In genomic region chr10:110011679-110012078, GRCh38 we compare ENCODE assay signal across 21 cellular contexts. TPM values are rescaled to one million over a fixed set of nuclear protein-coding genes. Genes with fewer than 3 reads are reported as not detected.
A peak's percentile ranks its signal among the peaks of the same experiment; 100 is the strongest.
DNase-seq lines count a peak whose midpoint lies in the region; TF ChIP-seq lines count a peak whose summit lies in the region.
"Had no signal": no experiment of that assay in that cellular context is flagged by ENCODE, and none has a peak within 500 bp of the region (broad histone marks: within the 10 kb centered on the region; RNA-seq: fewer than 3 reads in every experiment).

No MANE protein-coding gene starts in this region.

- peak overlapping the region in 4 of 7 donors; percentile 75 to 93 (median 87) for H3K27ac Mint-ChIP-seq in CD4-positive, alpha-beta memory T cell
- H3K27ac Mint-ChIP-seq in Calu3 (ENCODE audit: unreplicated experiment): no peak overlapping the region

- no TSS peak for BruUV-seq in Calu3 (replicated peaks; lab: Mats Ljungman, UMichigan)

- H3K9me3 Mint-ChIP-seq in CD4-positive, alpha-beta memory T cell: no peaks in the 10 kb centered on the region
- no peaks in the 10 kb centered on the region for H3K9me3 Mint-ChIP-seq in Calu3 (ENCODE audit: low read depth, unreplicated experiment)
- H3K9me3 Mint-ChIP-seq: stimulated activated effector memory CD8-positive, alpha-beta T cell treated with anti-CD3 and anti-CD28 coated beads, Interleukin-12 subunit alpha, Interleukin-12 subunit beta, amount 100 ng/mL, for 72 hours had no signal

- H3K36me3 ChIP-seq in CD4-positive, alpha-beta memory T cell (ENCODE audit: insufficient read depth, low read length): no peaks in the 10 kb centered on the region
- H3K36me3 ChIP-seq: cardiac muscle cell, HAP-1, upper lobe of right lung had no signal

- H3K27ac ChIP-seq in CD4-positive, alpha-beta memory T cell (ENCODE audit: low read depth, low read length): peak overlapping the region; percentile 11
- H3K27ac ChIP-seq: A549, cardiac muscle cell, upper lobe of right lung had no signal

- CTCF ChIA-PET in CD4-positive, alpha-beta memory T cell (lab: Charles Lee; ENCODE audit: partially characterized antibody): interaction anchor here (1.3 to 1.6 kb wide), 3 partner anchors 19 to 127 kb away, joined by 3 read pairs; no protein-coding TSS in a partner anchor
- CTCF ChIA-PET in Calu3 (lab: Charles Lee): interaction anchor here (1.6 kb wide), 1 partner anchor 128 kb away, joined by 3 read pairs; no protein-coding TSS in a partner anchor

- no peaks in the 10 kb centered on the region for H3K9me3 ChIP-seq in CD4-positive, alpha-beta memory T cell (ENCODE audit: control insufficient read depth in 1 of 2, low read length in 2 of 2)
- H3K9me3 ChIP-seq: A549, HAP-1, upper lobe of right lung had no signal

- H3K36me3 Mint-ChIP-seq in CD4-positive, alpha-beta memory T cell: peaks cover 5 to 27% of the 10 kb centered on the region in 2 donors
- no peaks in the 10 kb centered on the region for H3K36me3 Mint-ChIP-seq in Calu3 (ENCODE audit: insufficient read depth, unreplicated experiment)

- DNase-seq in NCI-H2171 treated with DMSO at 0.1 percent for 48 hours (lab: John Stamatoyannopoulos, UW) (peak; percentile 24), NCI-H2171 (lab: John Stamatoyannopoulos, UW) (no peak), NCI-H69 (lab: John Stamatoyannopoulos, UW) (peak; percentile 6), fibroblast of the aortic adventitia (ENCODE audit: low read depth) (no peak), NCI-H226 (no peak), Calu3 (no peak), retina (no peak)
- no peak for DNase-seq in CD4-positive, alpha-beta memory T cell
- DNase-seq: activated CD8-positive, alpha-beta memory T cell treated with anti-CD3 and anti-CD28 coated beads for 24 hours; activated gamma-delta T cell treated with Interleukin-2 at 50 U/mL for 16 hours; effector CD8-positive, alpha-beta T cell; GF-D8; left colon; NCI-H1048; posterior cingulate gyrus; small intestine; upper lobe of right lung had no signal

- peaks cover 72% of the 10 kb centered on the region for H3K4me1 ChIP-seq in CD4-positive, alpha-beta memory T cell (ENCODE audit: insufficient read depth, low read length)

- H3K4me1 Mint-ChIP-seq in CD4-positive, alpha-beta memory T cell: peaks cover 40 to 75% (median 63%) of the 10 kb centered on the region in 4 donors
- H3K4me1 Mint-ChIP-seq in Calu3 (ENCODE audit: low read depth, unreplicated experiment): peaks cover 34% of the 10 kb centered on the region

- no peak overlapping the region for H3K4me3 ChIP-seq in CD4-positive, alpha-beta memory T cell (ENCODE audit: low read length in 2 of 2)
- H3K4me3 ChIP-seq in fibroblast of the aortic adventitia (ENCODE audit: low read depth, low read length): peak overlapping the region; percentile 93
- H3K4me3 ChIP-seq: A549, cardiac muscle cell, HAP-1, upper lobe of right lung had no signal

- H3K27me3 ChIP-seq in CD4-positive, alpha-beta memory T cell (ENCODE audit: insufficient read depth, low read length): no peaks in the 10 kb centered on the region
- H3K27me3 ChIP-seq: cardiac muscle cell, upper lobe of right lung had no signal

- TF ChIP-seq CTCF in fibroblast of the aortic adventitia (IDR thresholded peaks at IDR 0.05; ENCODE audit: insufficient read depth, low read length) (no peak), Calu3 (IDR thresholded peaks at IDR 0.05; ENCODE audit: unreplicated experiment) (no peak)

- H3K4me3 Mint-ChIP-seq in CD4-positive, alpha-beta memory T cell: peak overlapping the region in 6 of 8 donors; percentile 59 to 80 (median 70)
- no peak overlapping the region for H3K4me3 Mint-ChIP-seq in Calu3 (ENCODE audit: low read depth, unreplicated experiment)
- H3K4me3 Mint-ChIP-seq: stimulated activated effector memory CD8-positive, alpha-beta T cell treated with anti-CD3 and anti-CD28 coated beads, Interleukin-12 subunit alpha, Interleukin-12 subunit beta, amount 100 ng/mL, for 72 hours had no signal

- POLR2A ChIA-PET in CD4-positive, alpha-beta memory T cell (lab: Charles Lee; ENCODE audit: partially characterized antibody): interaction anchor here (0.9 to 10.1 kb wide), 4 partner anchors 52 to 74 kb away, joined by 3 to 116 read pairs (median 62); no protein-coding TSS in a partner anchor

- H3K27me3 Mint-ChIP-seq in CD4-positive, alpha-beta memory T cell: no peaks in the 10 kb centered on the region
- H3K27me3 Mint-ChIP-seq in Calu3 (ENCODE audit: unreplicated experiment): no peaks in the 10 kb centered on the region

- intact Hi-C loops in CD4-positive, alpha-beta memory T cell (cut with micrococcal nuclease): loop anchor here (2.0 to 10.0 kb wide), 6 partner anchors 15 to 486 kb away; partner anchors contain the start of gene DUSP5
- intact Hi-C loops in Calu3 (cut with micrococcal nuclease; ENCODE audit: unreplicated experiment): loop anchor here (2.0 kb wide), 2 partner anchors 65 to 99 kb away; no protein-coding TSS in a partner anchor

RNA-seq across cellular contexts. Expression of gene ADD3, which starts 3.9 kb away (rescaled TPM):
- total RNA-seq in CD4-positive, alpha-beta memory T cell: 100 to 1,000 TPM; 365 to 374 TPM
- polyA plus RNA-seq in CD4-positive, alpha-beta memory T cell: 100 to 1,000 TPM; 525 to 613 TPM
- total RNA-seq in fibroblast of the aortic adventitia (ENCODE audit: low replicate concordance) (127 and 524 TPM in 2 replicates), Calu3 (2022) (54.9 and 64.4 TPM in 2 replicates)

Comparison
In these comparisons a context has a peak if more than half of its experiments do, and no peak if none do; other contexts are left out.
1. DNase-seq: peak in NCI-H2171 treated with DMSO at 0.1 percent for 48 hours (single experiment) and NCI-H69 (single experiment); none in NCI-H2171 (single experiment), CD4-positive, alpha-beta memory T cell (0 of 5), fibroblast of the aortic adventitia (single experiment), NCI-H226 (single experiment), Calu3 (single experiment) and retina (single experiment).